ENCODE assay signal across 20 cellular contexts in genomic region chr2:82498777-82499443, GRCh38.
DNase-seq lines count a peak whose midpoint lies in the region; TF ChIP-seq lines count a peak whose summit lies in the region.
"Had no signal": no experiment of that assay in that cellular context is flagged by ENCODE, and none has a peak within 500 bp of the region (broad histone marks: within the 10 kb centered on the region; RNA-seq: fewer than 3 reads in every experiment).

No MANE protein-coding gene starts in this region.

- H3K27me3 ChIP-seq in hepatocyte (no peaks in the 10 kb centered on the region), mucosa of rectum (ENCODE audit: control insufficient read depth in 2 of 2, insufficient read depth in 2 of 2, low read length in 2 of 2) (no peaks in the 10 kb centered on the region), transverse colon (no peaks in the 10 kb centered on the region), mammary epithelial cell (ENCODE audit: insufficient read depth, low read length) (no peaks in the 10 kb centered on the region), uterus (no peaks in the 10 kb centered on the region)
- H3K27me3 ChIP-seq: BE2C; BLaER1 treated with 17β-estradiol and CSF1 and Interleukin-3, amounts not matched to agents 10 nM and 100 nM had no signal

- BruUV-seq in mammary epithelial cell (replicated peaks; lab: Mats Ljungman, UMichigan) = no TSS peak

- H3K9ac ChIP-seq in mucosa of rectum (ENCODE audit: low read depth in 1 of 2, low read length in 2 of 2) (no peak overlapping the region), mammary epithelial cell (ENCODE audit: insufficient read depth, low read length) (no peak overlapping the region)
- H3K9ac ChIP-seq: BLaER1 treated with 17β-estradiol and CSF1 and Interleukin-3, amounts not matched to agents 10 nM and 100 nM; GM23248 had no signal

- H4K20me1 ChIP-seq in hepatocyte (ENCODE audit: insufficient read depth, poor library complexity, severe bottlenecking) = no peaks in the 10 kb centered on the region
- no peaks in the 10 kb centered on the region for H4K20me1 ChIP-seq in mammary epithelial cell (ENCODE audit: insufficient read depth, low read length)
- H4K20me1 ChIP-seq: BLaER1 treated with 17β-estradiol and CSF1 and Interleukin-3, amounts not matched to agents 10 nM and 100 nM had no signal

- H3K4me1 ChIP-seq in hepatocyte (ENCODE audit: insufficient read depth) = no peaks in the 10 kb centered on the region
- H3K4me1 ChIP-seq in mucosa of rectum (ENCODE audit: control insufficient read depth in 2 of 2, insufficient read depth in 2 of 2, low read length in 2 of 2) = peaks cover 0 to 2% of the 10 kb centered on the region in 2 donors
- peaks cover 0 to 9% (median 2%) of the 10 kb centered on the region in 4 donors for H3K4me1 ChIP-seq in transverse colon
- no peaks in the 10 kb centered on the region for H3K4me1 ChIP-seq in mammary epithelial cell (ENCODE audit: insufficient read depth, low read length)
- no peaks in the 10 kb centered on the region for H3K4me1 ChIP-seq in uterus
- H3K4me1 ChIP-seq: A549; BE2C; BLaER1 treated with 17β-estradiol and CSF1 and Interleukin-3, amounts not matched to agents 10 nM and 100 nM had no signal

- H3K4me3 ChIP-seq in hepatocyte = no peak overlapping the region
- H3K4me3 ChIP-seq in mucosa of rectum (ENCODE audit: low read length in 2 of 2) = peak overlapping the region; percentile 32 to 38
- H3K4me3 ChIP-seq in transverse colon = peak overlapping the region in 1 of 4 donors; percentile 31
- no peak overlapping the region for H3K4me3 ChIP-seq in mammary epithelial cell (replicated peaks in 1 of 3; ENCODE audit: insufficient read depth in 1 of 3, low read depth in 2 of 3, low read length in 3 of 3)
- no peak overlapping the region for H3K4me3 ChIP-seq in uterus
- H3K4me3 ChIP-seq: A549; BLaER1 treated with 17β-estradiol and CSF1 and Interleukin-3, amounts not matched to agents 10 nM and 100 nM; GM23248 had no signal

- no peaks in the 10 kb centered on the region for H3K79me2 ChIP-seq in hepatocyte
- H3K79me2 ChIP-seq in mammary epithelial cell (ENCODE audit: insufficient read depth, low read length) = no peaks in the 10 kb centered on the region

- TF ChIP-seq CTCF in VCaP (conservative IDR thresholded peaks at IDR 0.05) (no peak), hepatocyte (IDR thresholded peaks at IDR 0.05; ENCODE audit: poor library complexity) (no peak), transverse colon (IDR thresholded peaks at IDR 0.05) (no peak), mammary epithelial cell (conservative IDR thresholded peaks at IDR 0.05 in 1 of 2, IDR thresholded peaks at IDR 0.05 in 1 of 2; ENCODE audit: extremely low read depth in 1 of 2, insufficient read depth in 1 of 2, low read depth in 1 of 2, low read length in 2 of 2) (no peak), uterus (IDR thresholded peaks at IDR 0.05) (no peak)

- H3K27ac ChIP-seq in VCaP (peak overlapping the region; percentile 37), hepatocyte (no peak overlapping the region), mucosa of rectum (ENCODE audit: low read depth in 2 of 2, low read length in 2 of 2) (peak overlapping the region in 1 of 2 donors; percentile 16), transverse colon (peak overlapping the region; percentile 26 to 69 (median 45)), mammary epithelial cell (ENCODE audit: insufficient read depth, low read depth, low read length) (no peak overlapping the region), uterus (no peak overlapping the region)
- H3K27ac ChIP-seq: A549; BLaER1 treated with 17β-estradiol and CSF1 and Interleukin-3, amounts not matched to agents 10 nM and 100 nM; GM23248 had no signal

- dilution Hi-C loops in mammary epithelial cell (cut with HindIII; ENCODE audit: low sequenced_read_pairs) = no loop called here

- H2AFZ ChIP-seq in hepatocyte (no peak overlapping the region), mammary epithelial cell (ENCODE audit: low read depth, low read length) (no peak overlapping the region)
- H2AFZ ChIP-seq: GM23248 had no signal

- no peaks in the 10 kb centered on the region for H3K36me3 ChIP-seq in hepatocyte (replicated peaks; ENCODE audit: insufficient read depth, low read depth)
- H3K36me3 ChIP-seq in mucosa of rectum (ENCODE audit: control insufficient read depth in 2 of 2, insufficient read depth in 2 of 2, low read length in 2 of 2) = no peaks in the 10 kb centered on the region
- H3K36me3 ChIP-seq in transverse colon = no peaks in the 10 kb centered on the region
- no peaks in the 10 kb centered on the region for H3K36me3 ChIP-seq in mammary epithelial cell (ENCODE audit: insufficient read depth, low read length)
- H3K36me3 ChIP-seq in uterus = no peaks in the 10 kb centered on the region
- H3K36me3 ChIP-seq: BE2C; BLaER1 treated with 17β-estradiol and CSF1 and Interleukin-3, amounts not matched to agents 10 nM and 100 nM had no signal

- H3K4me2 ChIP-seq in hepatocyte = peak overlapping the region; percentile 10
- H3K4me2 ChIP-seq in mammary epithelial cell (ENCODE audit: insufficient read depth, low read depth, low read length) = no peak overlapping the region
- H3K4me2 ChIP-seq: A549; BLaER1 treated with 17β-estradiol and CSF1 and Interleukin-3, amounts not matched to agents 10 nM and 100 nM had no signal

- H3K9me3 ChIP-seq in hepatocyte (ENCODE audit: low read depth) (peaks cover 8% of the 10 kb centered on the region), mucosa of rectum (ENCODE audit: control insufficient read depth in 2 of 2, low read length in 2 of 2) (peaks cover 0 to 4% of the 10 kb centered on the region in 2 donors), transverse colon (peaks cover 9 to 22% of the 10 kb centered on the region in 2 donors), mammary epithelial cell (replicated peaks; ENCODE audit: insufficient read depth, low read length) (peaks cover 14% of the 10 kb centered on the region), uterus (no peaks in the 10 kb centered on the region)
- H3K9me3 ChIP-seq: BE2C had no signal

- 59% methylated on average over 6 of the region's 6 CpGs for WGBS in hepatocyte (ENCODE audit: low lambda C conversion rate, missing lambda C conversion rate)
- 39 to 51% methylated on average over 3 to 6 of the region's 6 CpGs for WGBS in transverse colon (ENCODE audit: low coverage in 1 of 2), 2 donors
- WGBS in mammary epithelial cell (ENCODE audit: low coverage, missing lambda C conversion rate) = 42% methylated on average over 6 of the region's 6 CpGs

- no peak for TF ChIP-seq EP300 in transverse colon (IDR thresholded peaks at IDR 0.05; ENCODE audit: low read depth)

- CTCF ChIA-PET in mammary epithelial cell (lab: Charles Lee; ENCODE audit: low non-redundant PET) = no interaction called here

- TF ChIP-seq POLR2A in transverse colon (IDR thresholded peaks at IDR 0.05) (no peak), uterus (IDR thresholded peaks at IDR 0.05) (no peak)

- intact Hi-C loops in transverse colon (cut with DNase I; ENCODE audit: low total_unique reads) (no loop called here), mammary epithelial cell (cut with micrococcal nuclease) (no loop called here), uterus (cut with DNase I; ENCODE audit: low total_unique reads) (no loop called here)

- in situ Hi-C loops in transverse colon (cut with MboI; ENCODE audit: low pct_ligation_motif_present in 1 of 4, low pct_unique_long_range_greater_than_20kb in 1 of 4, low sequenced_read_pairs in 3 of 4) = no loop called here
- in situ Hi-C loops in mammary epithelial cell (cut with MboI; ENCODE audit: low sequenced_read_pairs in 2 of 2) = no loop called here

- no peaks in the 10 kb centered on the region for H3K9me2 ChIP-seq in hepatocyte (replicated peaks; ENCODE audit: insufficient read depth)

- no peak for DNase-seq in hepatocyte (ENCODE audit: low spot score)
- DNase-seq in transverse colon = peak; percentile 26
- no peak for DNase-seq in DMS79 treated with DMSO at 0.1 percent for 48 hours (lab: John Stamatoyannopoulos, UW)
- no peak for DNase-seq in mammary epithelial cell
- no peak for DNase-seq in uterus
- DNase-seq: 8988T; ACHN; AML-193; BE2C; CD4-positive, alpha-beta T cell; CD8-positive, alpha-beta memory T cell; DMS53; DND-41; GM23248; H7; HCEC 1CT had no signal

Comparison
In these comparisons a context has a peak if more than half of its experiments do, and no peak if none do; other contexts are left out.
1. H3K27ac ChIP-seq: peak in VCaP (single experiment) and transverse colon (4 of 4); none in hepatocyte (single experiment), mammary epithelial cell (single experiment) and uterus (0 of 2).
2. H3K4me3 ChIP-seq: peak in mucosa of rectum (2 of 2); none in hepatocyte (single experiment), mammary epithelial cell (0 of 3) and uterus (0 of 2).